In genomic region chr1:209486861-209487260, GRCh38 we compare ENCODE assay signal across 25 cellular contexts.
DNase-seq lines count a peak whose midpoint lies in the region; ATAC-seq and TF ChIP-seq lines count a peak whose summit lies in the region.
"Had no signal": no experiment of that assay in that cellular context is flagged by ENCODE, and none has a peak within 500 bp of the region (broad histone marks: within the 10 kb centered on the region; RNA-seq: fewer than 3 reads in every experiment).

No MANE protein-coding gene starts in this region.

- H2BK12ac ChIP-seq in H9 (ENCODE audit: insufficient read length, low read depth, low read length): no peak overlapping the region

- H2BK5ac ChIP-seq in H9 (ENCODE audit: insufficient read length, low read length): no peak overlapping the region

- H3K9me3 Mint-ChIP-seq in H9: no peaks in the 10 kb centered on the region
- H3K9me3 Mint-ChIP-seq: activated CD8-positive, alpha-beta T cell treated with anti-CD3 and anti-CD28 coated beads for 36 hours; activated T-cell treated with anti-CD3 and anti-CD28 coated beads, Interleukin-2, amount 50 U/mL, for 24 hours; CD8-positive, alpha-beta T cell; neural progenitor cell; T-helper 1 cell treated with Interleukin-12 subunit alpha and Interleukin-12 subunit beta and Interleukin-4 antibody, amounts not matched to agents 30 μg/mL and 1 μg/mL, for 36 hours had no signal

- H3K79me1 ChIP-seq in H9 (ENCODE audit: insufficient read depth, low read depth, low read length, poor library complexity, severe bottlenecking): no peaks in the 10 kb centered on the region

- H3K23ac ChIP-seq in H9 (ENCODE audit: insufficient read length, low read depth, low read length): no peak overlapping the region

- no peak overlapping the region for H3K4me3 Mint-ChIP-seq in H9
- H3K4me3 Mint-ChIP-seq: activated CD8-positive, alpha-beta T cell treated with anti-CD3 and anti-CD28 coated beads for 36 hours; activated T-cell treated with anti-CD3 and anti-CD28 coated beads, Interleukin-2, amount 50 U/mL, for 24 hours; CD8-positive, alpha-beta T cell; neural progenitor cell; T-helper 1 cell treated with Interleukin-12 subunit alpha and Interleukin-12 subunit beta and Interleukin-4 antibody, amounts not matched to agents 30 μg/mL and 1 μg/mL, for 36 hours; WTC11 had no signal

- no peak for ATAC-seq in left lobe of liver
- ATAC-seq: activated CD8-positive, alpha-beta T cell treated with anti-CD3 and anti-CD28 coated beads for 36 hours; activated naive CD4-positive, alpha-beta T cell treated with anti-CD3 and anti-CD28 coated beads, Interleukin-2, amount 50 U/mL, for 72 hours; body of pancreas; CD8-positive, alpha-beta T cell; WTC11 had no signal

- H4K91ac ChIP-seq in H9 (ENCODE audit: insufficient read length, low read depth, low read length): no peak overlapping the region

- H3K27ac ChIP-seq in H9 (ENCODE audit: insufficient read length, low read depth, low read length) (no peak overlapping the region), SJCRH30 (no peak overlapping the region)
- H3K27ac ChIP-seq: body of pancreas, neural progenitor cell, prostate gland, uterus had no signal

- H3K9me3 ChIP-seq in H9 (ENCODE audit: control insufficient read depth, low read depth, low read length) (no peaks in the 10 kb centered on the region), SJCRH30 (replicated peaks) (no peaks in the 10 kb centered on the region)
- H3K9me3 ChIP-seq: body of pancreas, prostate gland, uterus had no signal

- H2BK15ac ChIP-seq in H9 (ENCODE audit: low read depth, low read length): no peak overlapping the region

- H3K36me3 ChIP-seq in SJCRH30: no peaks in the 10 kb centered on the region
- H3K36me3 ChIP-seq: neural progenitor cell, prostate gland, uterus had no signal

- DNase-seq in ACHN (peak; percentile 26), H9 (no peak), amniotic epithelial cell (ENCODE audit: low read depth) (peak; percentile 51), kidney glomerular epithelial cell (lab: John Stamatoyannopoulos, UW) (peak; percentile 5), NCI-H1092 (lab: John Stamatoyannopoulos, UW) (no peak), left lobe of liver (ENCODE audit: low spot score) (no peak), anterior cingulate cortex (lab: John Stamatoyannopoulos, UW) (no peak), SJCRH30 (no peak)
- DNase-seq: activated CD8-positive, alpha-beta T cell treated with anti-CD3 and anti-CD28 coated beads for 36 hours; activated T-cell treated with anti-CD3 and anti-CD28 coated beads, Interleukin-2, amount 50 U/mL, for 24 hours; body of pancreas; CD8-positive, alpha-beta T cell; cortex of kidney; DMS79; KG1; NCI-H1092 treated with DMSO at 0.1 percent for 48 hours; NCI-H2081; NCI-H510A; SHP77; uterus had no signal

- H3K4me1 ChIP-seq in H9 (ENCODE audit: insufficient read depth, low read length): no peaks in the 10 kb centered on the region
- H3K4me1 ChIP-seq in SJCRH30: peaks cover 44% of the 10 kb centered on the region
- H3K4me1 ChIP-seq: body of pancreas, neural progenitor cell, prostate gland, uterus had no signal

- H2AFZ ChIP-seq in H9 (ENCODE audit: low read length): no peak overlapping the region
- H2AFZ ChIP-seq: neural progenitor cell had no signal

- no peak overlapping the region for H4K8ac ChIP-seq in H9 (replicated peaks; ENCODE audit: insufficient read length, low read depth, low read length)

- no peak overlapping the region for H3T11ph ChIP-seq in H9 (ENCODE audit: low read length)

- H3K27ac Mint-ChIP-seq in H9: peak overlapping the region in 2 of 3 experiments; percentile 1 to 4; a peak in 2 of 7 replicates
- H3K27ac Mint-ChIP-seq: activated CD8-positive, alpha-beta T cell treated with anti-CD3 and anti-CD28 coated beads for 36 hours; activated naive CD4-positive, alpha-beta T cell treated with anti-CD3 and anti-CD28 coated beads, Interleukin-2, amount 50 U/mL, for 72 hours; activated T-cell treated with anti-CD3 and anti-CD28 coated beads, Interleukin-2, amount 50 U/mL, for 24 hours; CD8-positive, alpha-beta T cell; neural progenitor cell; T-helper 1 cell treated with Interleukin-12 subunit alpha and Interleukin-12 subunit beta and Interleukin-4 antibody, amounts not matched to agents 30 μg/mL and 1 μg/mL, for 36 hours; WTC11 had no signal

- H2BK20ac ChIP-seq in H9 (ENCODE audit: low read depth, low read length, poor library complexity, severe bottlenecking): no peak overlapping the region

- H3K23me2 ChIP-seq in H9 (ENCODE audit: insufficient read length, low read depth, low read length, poor library complexity, severe bottlenecking): no peaks in the 10 kb centered on the region

- no peaks in the 10 kb centered on the region for H3K79me2 ChIP-seq in H9 (ENCODE audit: insufficient read depth, low read length)

- H3K4me3 ChIP-seq in SJCRH30: no peak overlapping the region
- H3K4me3 ChIP-seq: body of pancreas, neural progenitor cell, prostate gland, uterus had no signal

- no peak for TF ChIP-seq CTCF in H9 (conservative IDR thresholded peaks at IDR 0.05)

- no peaks in the 10 kb centered on the region for H4K20me1 ChIP-seq in H9 (ENCODE audit: control insufficient read depth, insufficient read depth, insufficient read length)

- H2BK120ac ChIP-seq in H9 (ENCODE audit: low read depth, low read length, poor library complexity, severe bottlenecking): no peak overlapping the region

- H3K4me1 Mint-ChIP-seq in H9: peaks cover under 1 to 23% of the 10 kb centered on the region in 2 experiments; a peak in 3 of 4 replicates
- H3K4me1 Mint-ChIP-seq: neural progenitor cell had no signal

- H3K36me3 Mint-ChIP-seq in H9 (ENCODE audit: insufficient read depth in 1 of 3, low read depth in 3 of 3): no peaks in the 10 kb centered on the region
- H3K36me3 Mint-ChIP-seq: activated naive CD4-positive, alpha-beta T cell treated with anti-CD3 and anti-CD28 coated beads, Interleukin-2, amount 50 U/mL, for 72 hours; CD8-positive, alpha-beta T cell; neural progenitor cell; WTC11 had no signal

- no peak overlapping the region for H3K18ac ChIP-seq in H9 (ENCODE audit: insufficient read length, low read depth, low read length)

- no peak overlapping the region for H3K14ac ChIP-seq in H9 (ENCODE audit: insufficient read depth, low read length)

- H3K9ac ChIP-seq in H9 (ENCODE audit: extremely low read depth, insufficient read length, low read length): no peak overlapping the region
- H3K9ac ChIP-seq: neural progenitor cell had no signal

- no peaks in the 10 kb centered on the region for H3K27me3 ChIP-seq in H9 (ENCODE audit: insufficient read depth, low read length)
- no peaks in the 10 kb centered on the region for H3K27me3 ChIP-seq in SJCRH30
- H3K27me3 ChIP-seq: body of pancreas, neural progenitor cell, uterus had no signal

- H4K5ac ChIP-seq in H9 (ENCODE audit: insufficient read length, low read depth, low read length): no peak overlapping the region

- no peak overlapping the region for H2AK5ac ChIP-seq in H9 (ENCODE audit: insufficient read length, low read length)

- peaks cover 4% of the 10 kb centered on the region; the same call in 1 of the 2 replicates for H3K27me3 Mint-ChIP-seq in H9 (ENCODE audit: low read depth)
- H3K27me3 Mint-ChIP-seq: activated CD8-positive, alpha-beta T cell treated with anti-CD3 and anti-CD28 coated beads for 36 hours had no signal

- in situ Hi-C loops in ACHN (cut with HindIII; ENCODE audit: low pct_ligation_motif_present, low pct_unique_long_range_greater_than_20kb, low sequenced_read_pairs): no loop called here

- no peak overlapping the region for H3K4ac ChIP-seq in H9 (ENCODE audit: low read depth, low read length)

- no peak overlapping the region for H3K56ac ChIP-seq in H9 (ENCODE audit: insufficient read length, low read depth, low read length)

- no peak overlapping the region for H3K4me2 ChIP-seq in H9 (ENCODE audit: insufficient read depth, insufficient read length, low read length)
- H3K4me2 ChIP-seq: neural progenitor cell had no signal

Comparison
In these comparisons a context has a peak if more than half of its experiments do, and no peak if none do; other contexts are left out.
1. DNase-seq: peak in ACHN (single experiment), amniotic epithelial cell (single experiment) and kidney glomerular epithelial cell (single experiment); none in H9 (single experiment), NCI-H1092 (single experiment), left lobe of liver (single experiment), anterior cingulate cortex (0 of 58) and SJCRH30 (0 of 2).